In the genomic region with DNA sequence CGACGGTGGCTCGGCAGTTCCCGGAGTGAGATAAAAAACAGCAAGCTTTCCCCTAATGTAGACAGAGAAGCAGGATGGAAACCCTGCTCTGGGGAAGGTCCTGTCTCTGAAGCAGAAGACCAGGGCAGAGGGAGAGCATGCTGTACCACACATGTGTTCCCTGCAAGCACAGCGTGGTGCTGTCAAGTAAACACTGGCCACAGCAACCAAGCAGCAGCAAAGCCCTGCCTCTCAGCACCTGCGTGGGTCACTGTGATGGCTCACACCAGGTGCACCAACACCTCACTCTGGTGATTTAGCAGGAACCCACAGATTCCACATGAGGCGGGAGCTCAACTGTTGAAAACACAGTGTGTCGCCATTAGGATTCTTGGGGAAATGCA, we compare ENCODE assay signal across 9 cellular contexts.
DNase-seq lines count a peak whose midpoint lies in the region; ATAC-seq and TF ChIP-seq lines count a peak whose summit lies in the region.
"Had no signal": no experiment of that assay in that cellular context is flagged by ENCODE, and none has a peak within 500 bp of the region (broad histone marks: within the 10 kb centered on the region; RNA-seq: fewer than 3 reads in every experiment).

No MANE protein-coding gene starts in this region.

- H3K27me3 ChIP-seq in adipocyte (replicated peaks; ENCODE audit: control insufficient read depth, insufficient read depth, low read length): no peaks in the 10 kb centered on the region
- H3K27me3 ChIP-seq in upper lobe of left lung: no peaks in the 10 kb centered on the region

- no peak overlapping the region for H3K4me3 Mint-ChIP-seq in activated naive CD4-positive, alpha-beta T cell treated with anti-CD3 and anti-CD28 coated beads for 36 hours
- H3K4me3 Mint-ChIP-seq: mesothelial cell of epicardium had no signal

- CTCF ChIA-PET in activated naive CD4-positive, alpha-beta T cell treated with anti-CD3 and anti-CD28 coated beads for 36 hours (lab: Charles Lee): no interaction called here

- H3K4me3 ChIP-seq in adipocyte (ENCODE audit: low read length): peak overlapping the region; percentile 59
- H3K4me3 ChIP-seq in upper lobe of left lung: no peak overlapping the region

- H3K27me3 Mint-ChIP-seq in activated naive CD4-positive, alpha-beta T cell treated with anti-CD3 and anti-CD28 coated beads for 36 hours (ENCODE audit: low read depth): peaks cover 28% of the 10 kb centered on the region

- no peak for TF ChIP-seq POLR2A in upper lobe of left lung (IDR thresholded peaks at IDR 0.05)

- TF ChIP-seq CTCF in upper lobe of left lung (IDR thresholded peaks at IDR 0.05): no peak

- peak; percentile 5 for DNase-seq in activated naive CD4-positive, alpha-beta T cell treated with anti-CD3 and anti-CD28 coated beads for 36 hours
- no peak for DNase-seq in activated naive CD4-positive, alpha-beta T cell treated with Interleukin-2 at 50 U/mL for 16 hours
- DNase-seq in adipocyte (ENCODE audit: low read depth) (no peak), hippocampal formation (lab: John Stamatoyannopoulos, UW) (peak; percentile 22 to 23), upper lobe of left lung (no peak), GM19240 (ENCODE audit: insufficient read length, low spot score) (no peak), NCI-H1092 treated with DMSO at 0.1 percent for 48 hours (lab: John Stamatoyannopoulos, UW) (no peak), inferior parietal cortex (ENCODE audit: extremely low spot score) (no peak)

- H3K4me1 Mint-ChIP-seq in activated naive CD4-positive, alpha-beta T cell treated with anti-CD3 and anti-CD28 coated beads for 36 hours (ENCODE audit: low read depth): peaks cover 11% of the 10 kb centered on the region

- no peaks in the 10 kb centered on the region for H3K9me3 ChIP-seq in adipocyte (ENCODE audit: control insufficient read depth, low read length)
- no peaks in the 10 kb centered on the region for H3K9me3 ChIP-seq in upper lobe of left lung

- ATAC-seq in upper lobe of left lung (ENCODE audit: low FRiP score in 2 of 2): peak; percentile 29 to 50

- no peak overlapping the region for H3K27ac Mint-ChIP-seq in activated naive CD4-positive, alpha-beta T cell treated with anti-CD3 and anti-CD28 coated beads for 36 hours

- H3K27ac ChIP-seq in upper lobe of left lung: peak overlapping the region; percentile 4 to 59 (median 22)

- no peaks in the 10 kb centered on the region for H3K36me3 ChIP-seq in adipocyte (ENCODE audit: control insufficient read depth, insufficient read depth, low read length, severe bottlenecking)
- H3K36me3 ChIP-seq in upper lobe of left lung: no peaks in the 10 kb centered on the region

- no peak for TF ChIP-seq EP300 in upper lobe of left lung (IDR thresholded peaks at IDR 0.05)

- 20 to 29% methylated on average over 5 to 8 of the region's 8 CpGs for WGBS in upper lobe of left lung, 2 donors

- H3K36me3 Mint-ChIP-seq in activated naive CD4-positive, alpha-beta T cell treated with anti-CD3 and anti-CD28 coated beads for 36 hours (ENCODE audit: low read depth): no peaks in the 10 kb centered on the region
- H3K36me3 Mint-ChIP-seq: mesothelial cell of epicardium had no signal

- peak overlapping the region; percentile 61 for H3K9ac ChIP-seq in adipocyte (ENCODE audit: low read length)

- intact Hi-C loops in activated naive CD4-positive, alpha-beta T cell treated with anti-CD3 and anti-CD28 coated beads for 36 hours (cut with micrococcal nuclease): no loop called here

- H3K4me1 ChIP-seq in adipocyte (ENCODE audit: control insufficient read depth, insufficient read depth, low read length) (peaks cover 14% of the 10 kb centered on the region), upper lobe of left lung (peaks cover 17 to 32% (median 23%) of the 10 kb centered on the region in 4 donors)

- H3K9me3 Mint-ChIP-seq in activated naive CD4-positive, alpha-beta T cell treated with anti-CD3 and anti-CD28 coated beads for 36 hours: no peaks in the 10 kb centered on the region

Comparison
In these comparisons a context has a peak if more than half of its experiments do, and no peak if none do; other contexts are left out.
1. DNase-seq: peak in activated naive CD4-positive, alpha-beta T cell treated with anti-CD3 and anti-CD28 coated beads for 36 hours (single experiment) and hippocampal formation (2 of 2); none in activated naive CD4-positive, alpha-beta T cell treated with Interleukin-2 at 50 U/mL for 16 hours (single experiment), adipocyte (single experiment), upper lobe of left lung (0 of 2), GM19240 (single experiment), NCI-H1092 treated with DMSO at 0.1 percent for 48 hours (single experiment) and inferior parietal cortex (single experiment).